ENCODE assay signal across 18 cellular contexts in genomic region chr5:155844541-155844940, GRCh38.
A peak's percentile ranks its signal among the peaks of the same experiment; 100 is the strongest.
DNase-seq lines count a peak whose midpoint lies in the region; ATAC-seq and TF ChIP-seq lines count a peak whose summit lies in the region.
"Had no signal": no experiment of that assay in that cellular context is flagged by ENCODE, and none has a peak within 500 bp of the region (broad histone marks: within the 10 kb centered on the region; RNA-seq: fewer than 3 reads in every experiment).

No MANE protein-coding gene starts in this region.

- no peak for ATAC-seq in omental fat pad (ENCODE audit: low FRiP score)
- no peak for ATAC-seq in CD8-positive, alpha-beta T cell

- no peaks in the 10 kb centered on the region for H3K9me3 Mint-ChIP-seq in CD8-positive, alpha-beta T cell
- H3K9me3 Mint-ChIP-seq: CD4-positive, alpha-beta memory T cell had no signal

- peak; percentile 28 for DNase-seq in A172 (ENCODE audit: low spot score)
- peak; percentile 9 for DNase-seq in DMS53 treated with DMSO at 0.1 percent for 48 hours (lab: John Stamatoyannopoulos, UW; ENCODE audit: unreplicated experiment)
- peak; percentile 36 for DNase-seq in RKO (ENCODE audit: low spot score)
- peak; percentile 1 for DNase-seq in epithelial cell of esophagus (ENCODE audit: low read depth)
- no peak for DNase-seq in effector memory CD4-positive, alpha-beta T cell
- DNase-seq in omental fat pad (ENCODE audit: low spot score), result no peak
- no peak for DNase-seq in hippocampal formation (lab: John Stamatoyannopoulos, UW)
- DNase-seq in CD8-positive, alpha-beta T cell, result no peak
- DNase-seq: 8988T; C1 segment of cervical spinal cord; Caco-2; CD4-positive, alpha-beta memory T cell; DMS153; DMS79 treated with DMSO at 0.1 percent for 48 hours; GF-D8; GOT3; HFFc6 had no signal

- H3K4me1 ChIP-seq in effector memory CD4-positive, alpha-beta T cell (ENCODE audit: control insufficient read depth, insufficient read depth, low read length, poor library complexity, severe bottlenecking), result no peaks in the 10 kb centered on the region
- H3K4me1 ChIP-seq in CD8-positive, alpha-beta T cell (ENCODE audit: insufficient read depth, low read length), result no peaks in the 10 kb centered on the region
- H3K4me1 ChIP-seq: Caco-2, HAP-1 had no signal

- TF ChIP-seq CTCF in epithelial cell of esophagus (IDR thresholded peaks at IDR 0.05; ENCODE audit: insufficient read depth, low read depth, low read length, missing control alignments), result no peak
- no peak for TF ChIP-seq CTCF in omental fat pad (IDR thresholded peaks at IDR 0.05)
- TF ChIP-seq CTCF in CD8-positive, alpha-beta T cell (IDR thresholded peaks at IDR 0.05), result no peak

- no peaks in the 10 kb centered on the region for H3K36me3 Mint-ChIP-seq in CD8-positive, alpha-beta T cell
- H3K36me3 Mint-ChIP-seq: CD4-positive, alpha-beta memory T cell had no signal

- intact Hi-C loops in CD8-positive, alpha-beta T cell (cut with DNase I, micrococcal nuclease), result no loop called here

- H3K9me3 ChIP-seq in effector memory CD4-positive, alpha-beta T cell (ENCODE audit: control insufficient read depth, low read length), result no peaks in the 10 kb centered on the region
- H3K9me3 ChIP-seq in CD8-positive, alpha-beta T cell (ENCODE audit: low read length), result no peaks in the 10 kb centered on the region
- H3K9me3 ChIP-seq: Caco-2, HAP-1 had no signal

- H3K4me3 Mint-ChIP-seq in CD8-positive, alpha-beta T cell, result no peak overlapping the region
- H3K4me3 Mint-ChIP-seq: CD4-positive, alpha-beta memory T cell; HFFc6 had no signal

- H3K36me3 ChIP-seq in effector memory CD4-positive, alpha-beta T cell (ENCODE audit: control insufficient read depth, insufficient read depth, low read length), result no peaks in the 10 kb centered on the region
- no peaks in the 10 kb centered on the region for H3K36me3 ChIP-seq in CD8-positive, alpha-beta T cell (ENCODE audit: insufficient read depth, low read length)
- H3K36me3 ChIP-seq: HAP-1 had no signal

- H3K4me1 Mint-ChIP-seq in CD8-positive, alpha-beta T cell (ENCODE audit: low read depth), result no peaks in the 10 kb centered on the region
- H3K4me1 Mint-ChIP-seq: CD4-positive, alpha-beta memory T cell had no signal

- H3K27me3 ChIP-seq in effector memory CD4-positive, alpha-beta T cell (replicated peaks; ENCODE audit: control insufficient read depth, insufficient read depth, low read length, poor library complexity, severe bottlenecking), result no peaks in the 10 kb centered on the region
- no peaks in the 10 kb centered on the region for H3K27me3 ChIP-seq in CD8-positive, alpha-beta T cell (ENCODE audit: insufficient read depth, low read length)

- H3K4me3 ChIP-seq in epithelial cell of esophagus (ENCODE audit: low read length), result no peak overlapping the region
- no peak overlapping the region for H3K4me3 ChIP-seq in effector memory CD4-positive, alpha-beta T cell (ENCODE audit: insufficient read depth, low read depth, low read length, poor library complexity, severe bottlenecking)
- H3K4me3 ChIP-seq in CD8-positive, alpha-beta T cell (ENCODE audit: low read depth, low read length), result no peak overlapping the region
- H3K4me3 ChIP-seq: HAP-1 had no signal

- no peaks in the 10 kb centered on the region for H3K27me3 Mint-ChIP-seq in CD8-positive, alpha-beta T cell (ENCODE audit: low read depth)

- no peak overlapping the region for H3K27ac ChIP-seq in effector memory CD4-positive, alpha-beta T cell (ENCODE audit: insufficient read depth, low read length, poor library complexity, severe bottlenecking)
- no peak overlapping the region for H3K27ac ChIP-seq in CD8-positive, alpha-beta T cell (ENCODE audit: low read depth, low read length)

- CTCF ChIA-PET in CD8-positive, alpha-beta T cell (lab: Charles Lee), result no interaction called here

- no peak overlapping the region for H3K27ac Mint-ChIP-seq in CD8-positive, alpha-beta T cell
- H3K27ac Mint-ChIP-seq: CD4-positive, alpha-beta memory T cell; HFFc6 had no signal

- POLR2A ChIA-PET in CD8-positive, alpha-beta T cell (lab: Charles Lee), result interaction anchor here (0.6 kb wide), 1 partner anchor 48 kb away, joined by 5 read pairs; no protein-coding TSS in a partner anchor

Comparison
In these comparisons a context has a peak if more than half of its experiments do, and no peak if none do; other contexts are left out.
1. DNase-seq: peak in A172 (single experiment), DMS53 treated with DMSO at 0.1 percent for 48 hours (single experiment), RKO (single experiment) and epithelial cell of esophagus (single experiment); none in effector memory CD4-positive, alpha-beta T cell (0 of 3), omental fat pad (single experiment), hippocampal formation (0 of 2) and CD8-positive, alpha-beta T cell (0 of 7).